Comparison of ENCODE assay signal across 8 cellular contexts in the genomic region with DNA sequence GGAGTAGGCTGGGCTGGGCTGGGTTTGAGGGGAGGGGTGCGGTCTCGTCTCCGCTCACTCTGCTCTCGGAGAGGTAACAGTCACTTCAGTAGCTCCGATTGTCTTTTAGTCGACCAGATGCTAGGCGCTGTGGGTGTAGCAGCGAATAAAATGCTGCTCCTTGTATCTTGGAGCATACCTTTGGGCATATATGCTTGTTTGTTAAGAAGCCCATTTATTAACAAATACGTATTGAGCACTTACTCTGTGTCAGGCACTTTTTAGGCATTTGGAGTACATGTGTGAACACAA. TPM values are rescaled to one million over a fixed set of nuclear protein-coding genes. Genes with fewer than 3 reads are reported as not detected.
DNase-seq lines count a peak whose midpoint lies in the region; ATAC-seq and TF ChIP-seq lines count a peak whose summit lies in the region.

No MANE protein-coding gene starts in this region.

- H3K27ac ChIP-seq in A673 (ENCODE audit: low read depth, low read length, poor library complexity, severe bottlenecking) = peak overlapping the region; percentile 75
- H3K27ac ChIP-seq in psoas muscle = peak overlapping the region; percentile 87

- POLR2A ChIA-PET in A673 (lab: Charles Lee; ENCODE audit: low non-redundant PET) = no interaction called here
- POLR2A ChIA-PET in activated CD8-positive, alpha-beta T cell treated with anti-CD3 and anti-CD28 coated beads for 36 hours (lab: Charles Lee) = interaction anchor here (0.8 to 1.2 kb wide), 4 partner anchors 11 to 178 kb away, joined by 3 to 4 read pairs (median 4); partner anchors contain the start of gene FAM83D

- in situ Hi-C loops in GM13977 (cut with MboI; ENCODE audit: low pct_unique_long_range_greater_than_20kb, low sequenced_read_pairs, unreplicated experiment) = no loop called here

- peak overlapping the region; percentile 25 to 90 (median 88) for H3K27ac Mint-ChIP-seq in IgD-negative memory B cell
- H3K27ac Mint-ChIP-seq in activated CD8-positive, alpha-beta T cell treated with anti-CD3 and anti-CD28 coated beads for 36 hours = peak overlapping the region; percentile 75

- no peaks in the 10 kb centered on the region for H3K27me3 ChIP-seq in A673 (replicated peaks; ENCODE audit: insufficient read depth, low read depth, low read length, poor library complexity)
- no peaks in the 10 kb centered on the region for H3K27me3 ChIP-seq in psoas muscle (ENCODE audit: insufficient read depth in 3 of 3, low read length in 2 of 3)

- BruUV-seq in A673 (replicated peaks; lab: Mats Ljungman, UMichigan) = no TSS peak

- CTCF ChIA-PET in A673 (lab: Charles Lee) = no interaction called here
- CTCF ChIA-PET in activated CD8-positive, alpha-beta T cell treated with anti-CD3 and anti-CD28 coated beads for 36 hours (lab: Charles Lee) = interaction anchor here (0.9 to 8.4 kb wide), 8 partner anchors 13 to 144 kb away, joined by 3 to 110 read pairs (median 9); partner anchors contain the start of genes PPP1R16B and SLC32A1

- 3 to 6% (median 4%) methylated on average over 9 of the region's 9 CpGs for WGBS in psoas muscle, 3 donors

- H3K27me3 Mint-ChIP-seq in IgD-negative memory B cell = no peaks in the 10 kb centered on the region
- peaks cover under 1% of the 10 kb centered on the region for H3K27me3 Mint-ChIP-seq in activated CD8-positive, alpha-beta T cell treated with anti-CD3 and anti-CD28 coated beads for 36 hours

- H3K36me3 Mint-ChIP-seq in IgD-negative memory B cell = peaks cover 2% of the 10 kb centered on the region
- H3K36me3 Mint-ChIP-seq in activated CD8-positive, alpha-beta T cell treated with anti-CD3 and anti-CD28 coated beads for 36 hours (ENCODE audit: low read depth) = peaks cover 2% of the 10 kb centered on the region

- H3K4me1 ChIP-seq in A673 (ENCODE audit: insufficient read depth, low read length, poor library complexity, severe bottlenecking) (peaks cover 6% of the 10 kb centered on the region), psoas muscle (peaks cover 10% of the 10 kb centered on the region)

- DNase-seq in A673 (ENCODE audit: low spot score) = no peak
- DNase-seq in GM20000 (ENCODE audit: low spot score) = peak; percentile 55
- DNase-seq in activated CD8-positive, alpha-beta T cell treated with anti-CD3 and anti-CD28 coated beads for 36 hours = peak; percentile 68
- DNase-seq in fibroblast of pulmonary artery (ENCODE audit: low read depth) = no peak
- no peak for DNase-seq in psoas muscle
- no peak for DNase-seq in NCI-H774 (lab: John Stamatoyannopoulos, UW)
- DNase-seq in GM13977 (ENCODE audit: low spot score) = no peak

- intact Hi-C loops in A673 (cut with micrococcal nuclease; ENCODE audit: unreplicated experiment) = loop anchor here (1.0 kb wide), 1 partner anchor 99 kb away; no protein-coding TSS in a partner anchor
- intact Hi-C loops in activated CD8-positive, alpha-beta T cell treated with anti-CD3 and anti-CD28 coated beads for 36 hours (cut with micrococcal nuclease) = loop anchor here (5.0 kb wide), 1 partner anchor 58 kb away; the partner anchor contains the start of gene PPP1R16B
- intact Hi-C loops in psoas muscle (cut with DNase I) = loop anchor here in 1 of 2 donors (2.0 kb wide), 1 partner anchor 102 kb away; no protein-coding TSS in a partner anchor

- H3K4me3 Mint-ChIP-seq in IgD-negative memory B cell = peak overlapping the region; percentile 88 to 95 (median 92)
- H3K4me3 Mint-ChIP-seq in activated CD8-positive, alpha-beta T cell treated with anti-CD3 and anti-CD28 coated beads for 36 hours = peak overlapping the region; percentile 96

- no peaks in the 10 kb centered on the region for H3K9me3 Mint-ChIP-seq in IgD-negative memory B cell
- no peaks in the 10 kb centered on the region for H3K9me3 Mint-ChIP-seq in activated CD8-positive, alpha-beta T cell treated with anti-CD3 and anti-CD28 coated beads for 36 hours

- no peak for TF ChIP-seq CTCF in A673 (conservative IDR thresholded peaks at IDR 0.05; ENCODE audit: low read depth, low read length)
- TF ChIP-seq CTCF in GM20000 (IDR thresholded peaks at IDR 0.05; ENCODE audit: extremely low read depth, missing control alignments) = no peak
- no peak for TF ChIP-seq CTCF in activated CD8-positive, alpha-beta T cell treated with anti-CD3 and anti-CD28 coated beads for 36 hours (IDR thresholded peaks at IDR 0.05)
- TF ChIP-seq CTCF in fibroblast of pulmonary artery (IDR thresholded peaks at IDR 0.05; ENCODE audit: low read length, missing control alignments) = no peak
- no peak for TF ChIP-seq CTCF in psoas muscle (IDR thresholded peaks at IDR 0.05)
- TF ChIP-seq CTCF in GM13977 (IDR thresholded peaks at IDR 0.05; ENCODE audit: extremely low read depth, insufficient read depth, missing control alignments) = no peak

- ATAC-seq in activated CD8-positive, alpha-beta T cell treated with anti-CD3 and anti-CD28 coated beads for 36 hours = peak; percentile 40
- no peak for ATAC-seq in psoas muscle

- peaks cover 19 to 24% (median 22%) of the 10 kb centered on the region in 3 donors for H3K4me1 Mint-ChIP-seq in IgD-negative memory B cell
- H3K4me1 Mint-ChIP-seq in activated CD8-positive, alpha-beta T cell treated with anti-CD3 and anti-CD28 coated beads for 36 hours (ENCODE audit: low read depth) = peaks cover 22% of the 10 kb centered on the region

- H3K36me3 ChIP-seq in A673 (ENCODE audit: insufficient read depth, low read length, poor library complexity, severe bottlenecking) (peaks cover 4% of the 10 kb centered on the region), psoas muscle (ENCODE audit: insufficient read depth in 1 of 2, low read depth in 1 of 2) (peaks cover 0 to 38% of the 10 kb centered on the region in 2 donors)

- no peaks in the 10 kb centered on the region for H3K9me3 ChIP-seq in A673 (ENCODE audit: low read depth, low read length, poor library complexity, severe bottlenecking)
- no peaks in the 10 kb centered on the region for H3K9me3 ChIP-seq in psoas muscle

- H3K4me3 ChIP-seq in A673 (ENCODE audit: low read depth, low read length, poor library complexity, severe bottlenecking) = peak overlapping the region; percentile 94
- peak overlapping the region; percentile 87 for H3K4me3 ChIP-seq in fibroblast of pulmonary artery (replicated peaks; ENCODE audit: low read depth, low read length)
- H3K4me3 ChIP-seq in psoas muscle = peak overlapping the region; percentile 99

RNA-seq across cellular contexts. Expression of gene ACTR5, which starts 0.5 kb away (rescaled TPM):
- total RNA-seq in A673 (2021) (11.2 and 11.5 TPM in 2 replicates), psoas muscle (1 to 10 TPM; 3.8 to 5.3 (median 4.7) TPM)
- polyA plus RNA-seq in IgD-negative memory B cell (12.5 TPM), psoas muscle (1 to 10 TPM; 5.3 to 9.3 (median 6.8) TPM)
- total RNA-seq in activated CD8-positive, alpha-beta T cell treated with anti-CD3 and anti-CD28 coated beads for 36 hours = 1 to 10 TPM; 7.1 to 7.4 TPM

RNA-seq across cellular contexts. Expression of gene SLC32A1, which starts 24.5 kb away (rescaled TPM):
- total RNA-seq in A673 (2021) (not detected in 2 replicates), psoas muscle (not detected)
- polyA plus RNA-seq in IgD-negative memory B cell (not detected), psoas muscle (not detected)
- total RNA-seq in activated CD8-positive, alpha-beta T cell treated with anti-CD3 and anti-CD28 coated beads for 36 hours = not detected

RNA-seq across cellular contexts. Expression of gene PPP1R16B, which starts 56.7 kb away (rescaled TPM):
- total RNA-seq in A673 (2021) = 0.13 and 0.17 TPM in 2 replicates
- polyA plus RNA-seq in IgD-negative memory B cell = 68.0 TPM
- total RNA-seq in activated CD8-positive, alpha-beta T cell treated with anti-CD3 and anti-CD28 coated beads for 36 hours = 10 to 100 TPM; 74.9 to 81.4 TPM
- total RNA-seq in psoas muscle = 1 to 10 TPM; 2.9 to 5.2 (median 5.1) TPM
- polyA plus RNA-seq in psoas muscle = 1 to 10 TPM; 1.6 to 4.1 (median 2.3) TPM

Comparison
In these comparisons a context has a peak if more than half of its experiments do, and no peak if none do; other contexts are left out.
1. DNase-seq: peak in GM20000 (single experiment) and activated CD8-positive, alpha-beta T cell treated with anti-CD3 and anti-CD28 coated beads for 36 hours (single experiment); none in A673 (single experiment), fibroblast of pulmonary artery (single experiment), psoas muscle (0 of 2), NCI-H774 (single experiment) and GM13977 (single experiment).
2. RNA of gene PPP1R16B, which starts 56.7 kb away (total RNA-seq): 74.9 to 81.4 TPM in activated CD8-positive, alpha-beta T cell treated with anti-CD3 and anti-CD28 coated beads for 36 hours; 2.9 to 5.2 TPM in psoas muscle and 0.13 to 0.17 TPM in A673; every median in the first group is over 10 times any median in the second.
3. Peak in every context shown above with its lines, with median percentiles within 50 percentile points of each other: H3K4me3 ChIP-seq.